Comparison of ENCODE assay signal across 13 cellular contexts in genomic region chr2:179543361-179543901, GRCh38.
A peak's percentile ranks its signal among the peaks of the same experiment; 100 is the strongest.
DNase-seq lines count a peak whose midpoint lies in the region; ATAC-seq, FAIRE-seq and TF ChIP-seq lines count a peak whose summit lies in the region.
"Had no signal": no experiment of that assay in that cellular context is flagged by ENCODE, and none has a peak within 500 bp of the region (broad histone marks: within the 10 kb centered on the region; RNA-seq: fewer than 3 reads in every experiment).

No MANE protein-coding gene starts in this region.

- H3K4me2 ChIP-seq in PC-3 (ENCODE audit: low read length) = no peak overlapping the region

- no peak for TF ChIP-seq POLR2A in GM12891 (IDR thresholded peaks at IDR 0.05; ENCODE audit: low read depth, low read length)

- H4K20me1 ChIP-seq in PC-3 (ENCODE audit: low read length) = no peaks in the 10 kb centered on the region

- no peaks in the 10 kb centered on the region; the same call in 1 of the 2 replicates for H3K4me1 ChIP-seq in PC-3 (ENCODE audit: insufficient read depth, low read length)

- no peak for FAIRE-seq in GM12891 (lab: Jason Lieb, UNC)
- FAIRE-seq: RCC 7860 had no signal

- H3K27me3 ChIP-seq in BJ (ENCODE audit: control insufficient read depth, insufficient read depth, low read length) (no peaks in the 10 kb centered on the region), PC-3 (ENCODE audit: low read length) (no peaks in the 10 kb centered on the region)

- H3K4me3 ChIP-seq in BJ (ENCODE audit: low read depth, low read length) (no peak overlapping the region), PC-3 (ENCODE audit: low read length) (no peak overlapping the region)

- BruUV-seq in PC-3 (replicated peaks; lab: Mats Ljungman, UMichigan) = no TSS peak

- H2AFZ ChIP-seq in PC-3 (ENCODE audit: low read length) = no peak overlapping the region

- CTCF ChIA-PET in BJ (lab: Yijun Ruan, JAX) (interaction anchor here (0.7 kb wide), 1 partner anchor 1715 kb away, joined by 3 read pairs; no protein-coding TSS in a partner anchor), PC-3 (lab: Charles Lee) (no interaction called here)

- no peaks in the 10 kb centered on the region for H3F3A ChIP-seq in PC-3 (ENCODE audit: low read length, unreplicated experiment)

- H3K36me3 ChIP-seq in BJ (ENCODE audit: control insufficient read depth, insufficient read depth, low read length) (no peaks in the 10 kb centered on the region), PC-3 (ENCODE audit: low read depth, low read length) (no peaks in the 10 kb centered on the region)

- H3K79me2 ChIP-seq in PC-3 (ENCODE audit: low read length) = no peaks in the 10 kb centered on the region

- intact Hi-C loops in PC-3 (cut with micrococcal nuclease) (no loop called here), Right ventricle myocardium superior (cut with DNase I) (no loop called here)

- POLR2A ChIA-PET in BJ (lab: Charles Lee) (no interaction called here), PC-3 (lab: Charles Lee; ENCODE audit: unreplicated experiment) (no interaction called here)

- H3K27ac ChIP-seq in PC-3 (ENCODE audit: low read length) = no peak overlapping the region

- no peaks in the 10 kb centered on the region for H3K9me2 ChIP-seq in PC-3 (replicated peaks; ENCODE audit: low read length)

- DNase-seq in BJ (ENCODE audit: low read depth) (peak; percentile 23), HCEC 1CT (peak; percentile 77), PC-3 (peak; percentile 59), glomerular visceral epithelial cell (ENCODE audit: extremely low spot score) (peak; percentile 63), Right ventricle myocardium superior (no peak), GM12891 (ENCODE audit: insufficient read length, low spot score) (no peak), hepatic stellate cell (ENCODE audit: low spot score) (no peak), GM20000 (ENCODE audit: low spot score) (no peak)
- DNase-seq: C1 segment of cervical spinal cord, left ventricle myocardium superior, natural killer cell, T-helper 2 cell had no signal

- TF ChIP-seq CTCF in BJ (IDR thresholded peaks at IDR 0.05; ENCODE audit: insufficient read depth, low read depth, low read length) (no peak), PC-3 (conservative IDR thresholded peaks at IDR 0.05; ENCODE audit: low read depth, low read length) (no peak), GM20000 (IDR thresholded peaks at IDR 0.05; ENCODE audit: extremely low read depth, missing control alignments) (no peak)

- ATAC-seq in PC-3 = peak; percentile 61
- ATAC-seq in Right ventricle myocardium superior (ENCODE audit: poor library complexity) = no peak
- ATAC-seq: left ventricle myocardium superior, natural killer cell had no signal

- no peaks in the 10 kb centered on the region for H3K9me3 ChIP-seq in PC-3 (ENCODE audit: low read length)

- H3K9ac ChIP-seq in PC-3 (ENCODE audit: low read length) = no peak overlapping the region

TF ChIP-seq in GM12891, 5 proteins besides CTCF, POLR2A, EP300 and RAD21:
- TF ChIP-seq POLR2AphosphoS5 (IDR thresholded peaks at IDR 0.05; ENCODE audit: low read depth, low read length) (no peak), PAX5 (IDR thresholded peaks at IDR 0.05; ENCODE audit: insufficient read depth, low read length, severe bottlenecking) (no peak), TAF1 (IDR thresholded peaks at IDR 0.05; ENCODE audit: low read depth, low read length) (no peak), SPI1 (IDR thresholded peaks at IDR 0.05; ENCODE audit: low read depth, low read length) (no peak), POU2F2 (IDR thresholded peaks at IDR 0.05; ENCODE audit: low read depth, low read length) (no peak)

Comparison
In these comparisons a context has a peak if more than half of its experiments do, and no peak if none do; other contexts are left out.
1. DNase-seq: peak in BJ (single experiment), HCEC 1CT (single experiment), PC-3 (single experiment) and glomerular visceral epithelial cell (single experiment); none in Right ventricle myocardium superior (single experiment), GM12891 (single experiment), hepatic stellate cell (single experiment) and GM20000 (single experiment).